Comparison of ENCODE assay signal across 23 cellular contexts in genomic region chr6:87181903-87182302, GRCh38. TPM values are rescaled to one million over a fixed set of nuclear protein-coding genes. Genes with fewer than 3 reads are reported as not detected.
DNase-seq lines count a peak whose midpoint lies in the region; ATAC-seq, FAIRE-seq and TF ChIP-seq lines count a peak whose summit lies in the region.
"Had no signal": no experiment of that assay in that cellular context is flagged by ENCODE, and none has a peak within 500 bp of the region (broad histone marks: within the 10 kb centered on the region; RNA-seq: fewer than 3 reads in every experiment).

No MANE protein-coding gene starts in this region.

- peak; percentile 0 to 3 for ATAC-seq in activated naive CD4-positive, alpha-beta T cell treated with anti-CD3 and anti-CD28 coated beads, Interleukin-2, amount 50 U/mL, for 72 hours
- ATAC-seq in HG02642 (IDR thresholded peaks at IDR 0.05; ENCODE audit: poor library complexity, unreplicated experiment) = peak; percentile 2
- no peak for ATAC-seq in gastrocnemius medialis
- ATAC-seq: left cardiac atrium had no signal

- in situ Hi-C loops in gastrocnemius medialis (cut with MboI; ENCODE audit: low sequenced_read_pairs in 4 of 4) = no loop called here

- H3K27ac ChIP-seq in gastrocnemius medialis = no peak overlapping the region
- no peak overlapping the region for H3K27ac ChIP-seq in suprapubic skin
- H3K27ac ChIP-seq: GM23248, neutrophil, PC-9, SK-N-MC had no signal

- TF ChIP-seq POLR2A in gastrocnemius medialis (IDR thresholded peaks at IDR 0.05) (no peak), H54 (IDR thresholded peaks at IDR 0.05; ENCODE audit: low read depth, low read length) (no peak), suprapubic skin (IDR thresholded peaks at IDR 0.05) (no peak)

- peaks cover 14 to 30% of the 10 kb centered on the region in 2 donors for H3K4me1 ChIP-seq in gastrocnemius medialis
- no peaks in the 10 kb centered on the region for H3K4me1 ChIP-seq in suprapubic skin

- no peaks in the 10 kb centered on the region for H3K9me3 ChIP-seq in gastrocnemius medialis
- no peaks in the 10 kb centered on the region for H3K9me3 ChIP-seq in suprapubic skin
- H3K9me3 ChIP-seq: neutrophil had no signal

- H3K27ac Mint-ChIP-seq in activated naive CD4-positive, alpha-beta T cell treated with anti-CD3 and anti-CD28 coated beads, Interleukin-2, amount 50 U/mL, for 72 hours = peak overlapping the region; percentile 80 to 98
- no peak overlapping the region for H3K27ac Mint-ChIP-seq in activated naive CD4-positive, alpha-beta T cell treated with anti-CD3 and anti-CD28 coated beads, Interleukin-2, amount 10 ng/mL, durations not matched to agents 7 days and 5 days
- peak overlapping the region; percentile 89 for H3K27ac Mint-ChIP-seq in activated T-helper 2 cell treated with anti-CD3 and anti-CD28 coated beads, Interferon-gamma antibody, Interleukin-2, Interleukin-4, amounts not matched to agents 10 μg/mL and 5 μg/mL and 100 μg/mL, durations not matched to agents 14 hours and 24 hours and 36 hours
- H3K27ac Mint-ChIP-seq: brain had no signal

- no peaks in the 10 kb centered on the region for H3K9me3 Mint-ChIP-seq in activated naive CD4-positive, alpha-beta T cell treated with anti-CD3 and anti-CD28 coated beads, Interleukin-2, amount 50 U/mL, for 72 hours
- H3K9me3 Mint-ChIP-seq in activated naive CD4-positive, alpha-beta T cell treated with anti-CD3 and anti-CD28 coated beads, Interleukin-2, amount 10 ng/mL, durations not matched to agents 7 days and 5 days = no peaks in the 10 kb centered on the region
- H3K9me3 Mint-ChIP-seq in activated T-helper 2 cell treated with anti-CD3 and anti-CD28 coated beads, Interferon-gamma antibody, Interleukin-2, Interleukin-4, amounts not matched to agents 10 μg/mL and 5 μg/mL and 100 μg/mL, durations not matched to agents 14 hours and 24 hours and 36 hours = peaks cover 3% of the 10 kb centered on the region

- WGBS in suprapubic skin = 94% methylated on average over 6 of the region's 6 CpGs

- DNase-seq in activated naive CD4-positive, alpha-beta T cell treated with anti-CD3 and anti-CD28 coated beads, Interleukin-2, amount 50 U/mL, for 72 hours (ENCODE audit: low spot score in 2 of 2) = no peak
- DNase-seq in activated naive CD4-positive, alpha-beta T cell treated with anti-CD3 and anti-CD28 coated beads, Interleukin-2, amount 10 ng/mL, durations not matched to agents 7 days and 5 days = no peak
- DNase-seq in activated T-helper 2 cell treated with anti-CD3 and anti-CD28 coated beads, Interferon-gamma antibody, Interleukin-2, Interleukin-4, amounts not matched to agents 10 μg/mL and 5 μg/mL and 100 μg/mL, durations not matched to agents 14 hours and 24 hours and 36 hours (ENCODE audit: low spot score) = no peak
- no peak for DNase-seq in gastrocnemius medialis
- DNase-seq in GM19238 (ENCODE audit: insufficient read length, low spot score) = no peak
- no peak for DNase-seq in H54 (ENCODE audit: insufficient read length, low spot score)
- no peak for DNase-seq in suprapubic skin (ENCODE audit: low spot score in 2 of 2)
- DNase-seq: activated CD4-positive, alpha-beta T cell treated with anti-CD3 and anti-CD28 coated beads, Interleukin-2, amount 50 U/mL, for 48 hours; activated gamma-delta T cell; cortex of kidney; foreskin melanocyte; GDM1; GM23248; left cardiac atrium; NCI-H1048; NCI-H748 treated with DMSO at 0.1 percent for 48 hours; PC-9; retina had no signal

- FAIRE-seq in H54 (lab: Jason Lieb, UNC) = no peak

- H3K4me3 ChIP-seq in gastrocnemius medialis = no peak overlapping the region
- no peak overlapping the region for H3K4me3 ChIP-seq in suprapubic skin
- H3K4me3 ChIP-seq: GM23248, PC-9, SK-N-MC had no signal

- H3K36me3 ChIP-seq in gastrocnemius medialis = no peaks in the 10 kb centered on the region
- H3K36me3 ChIP-seq in suprapubic skin = peaks cover 9% of the 10 kb centered on the region

- no peak for TF ChIP-seq EP300 in suprapubic skin (IDR thresholded peaks at IDR 0.05)

- H3K4me1 Mint-ChIP-seq in activated naive CD4-positive, alpha-beta T cell treated with anti-CD3 and anti-CD28 coated beads, Interleukin-2, amount 10 ng/mL, durations not matched to agents 7 days and 5 days = peaks cover 38% of the 10 kb centered on the region
- peaks cover 58% of the 10 kb centered on the region for H3K4me1 Mint-ChIP-seq in activated T-helper 2 cell treated with anti-CD3 and anti-CD28 coated beads, Interferon-gamma antibody, Interleukin-2, Interleukin-4, amounts not matched to agents 10 μg/mL and 5 μg/mL and 100 μg/mL, durations not matched to agents 14 hours and 24 hours and 36 hours (ENCODE audit: low read depth)

- CTCF ChIA-PET in activated naive CD4-positive, alpha-beta T cell treated with anti-CD3 and anti-CD28 coated beads, Interleukin-2, amount 10 ng/mL, durations not matched to agents 7 days and 5 days (lab: Charles Lee) = no interaction called here

- H3K4me3 Mint-ChIP-seq in activated naive CD4-positive, alpha-beta T cell treated with anti-CD3 and anti-CD28 coated beads, Interleukin-2, amount 10 ng/mL, durations not matched to agents 7 days and 5 days = no peak overlapping the region
- peak overlapping the region; percentile 33 for H3K4me3 Mint-ChIP-seq in activated T-helper 2 cell treated with anti-CD3 and anti-CD28 coated beads, Interferon-gamma antibody, Interleukin-2, Interleukin-4, amounts not matched to agents 10 μg/mL and 5 μg/mL and 100 μg/mL, durations not matched to agents 14 hours and 24 hours and 36 hours (ENCODE audit: low read depth)
- H3K4me3 Mint-ChIP-seq: brain, mesothelial cell of epicardium had no signal

- no peaks in the 10 kb centered on the region for H3K27me3 ChIP-seq in gastrocnemius medialis
- H3K27me3 ChIP-seq in suprapubic skin = no peaks in the 10 kb centered on the region
- H3K27me3 ChIP-seq: neutrophil had no signal

- intact Hi-C loops in activated T-helper 2 cell treated with anti-CD3 and anti-CD28 coated beads, Interferon-gamma antibody, Interleukin-2, Interleukin-4, amounts not matched to agents 10 μg/mL and 5 μg/mL and 100 μg/mL, durations not matched to agents 14 hours and 24 hours and 36 hours (cut with micrococcal nuclease) = loop anchor here (1.0 to 2.0 kb wide), 3 partner anchors 15 to 77 kb away; partner anchors contain the start of gene ZNF292
- intact Hi-C loops in gastrocnemius medialis (cut with DNase I; ENCODE audit: low total_unique reads) = no loop called here

- TF ChIP-seq CTCF in gastrocnemius medialis (IDR thresholded peaks at IDR 0.05 in 4 of 5, conservative IDR thresholded peaks at IDR 0.05 in 1 of 5) (no peak), suprapubic skin (IDR thresholded peaks at IDR 0.05) (no peak)

- no peaks in the 10 kb centered on the region for H3K27me3 Mint-ChIP-seq in activated naive CD4-positive, alpha-beta T cell treated with anti-CD3 and anti-CD28 coated beads, Interleukin-2, amount 10 ng/mL, durations not matched to agents 7 days and 5 days
- H3K27me3 Mint-ChIP-seq in activated T-helper 2 cell treated with anti-CD3 and anti-CD28 coated beads, Interferon-gamma antibody, Interleukin-2, Interleukin-4, amounts not matched to agents 10 μg/mL and 5 μg/mL and 100 μg/mL, durations not matched to agents 14 hours and 24 hours and 36 hours (ENCODE audit: low read depth) = no peaks in the 10 kb centered on the region
- H3K27me3 Mint-ChIP-seq: brain had no signal

- H3K36me3 Mint-ChIP-seq in activated naive CD4-positive, alpha-beta T cell treated with anti-CD3 and anti-CD28 coated beads, Interleukin-2, amount 50 U/mL, for 72 hours = peaks cover 5 to 54% of the 10 kb centered on the region in 2 donors
- peaks cover 47% of the 10 kb centered on the region for H3K36me3 Mint-ChIP-seq in activated naive CD4-positive, alpha-beta T cell treated with anti-CD3 and anti-CD28 coated beads, Interleukin-2, amount 10 ng/mL, durations not matched to agents 7 days and 5 days
- H3K36me3 Mint-ChIP-seq in activated T-helper 2 cell treated with anti-CD3 and anti-CD28 coated beads, Interferon-gamma antibody, Interleukin-2, Interleukin-4, amounts not matched to agents 10 μg/mL and 5 μg/mL and 100 μg/mL, durations not matched to agents 14 hours and 24 hours and 36 hours (ENCODE audit: low read depth) = peaks cover 76% of the 10 kb centered on the region

RNA-seq across cellular contexts. Expression of gene ZNF292, which starts 26.5 kb away (rescaled TPM):
- total RNA-seq in activated naive CD4-positive, alpha-beta T cell treated with anti-CD3 and anti-CD28 coated beads, Interleukin-2, amount 50 U/mL, for 72 hours = 10 to 100 TPM; 57.0 to 100.0 TPM
- 56.2 and 62.7 TPM in 2 replicates for total RNA-seq in activated T-helper 2 cell treated with anti-CD3 and anti-CD28 coated beads, Interferon-gamma antibody, Interleukin-2, Interleukin-4, amounts not matched to agents 10 μg/mL and 5 μg/mL and 100 μg/mL, durations not matched to agents 14 hours and 24 hours and 36 hours
- total RNA-seq in gastrocnemius medialis (10 to 100 TPM; 10.7 to 21.7 (median 11.5) TPM), suprapubic skin (100 to 1,000 TPM in 1 of 4 donors, 10 to 100 TPM in 3; 26.7 to 111 (median 34.7) TPM)

Comparison
In these comparisons a context has a peak if more than half of its experiments do, and no peak if none do; other contexts are left out.
1. ATAC-seq: peak in activated naive CD4-positive, alpha-beta T cell treated with anti-CD3 and anti-CD28 coated beads, Interleukin-2, amount 50 U/mL, for 72 hours (2 of 2) and HG02642 (single experiment); none in gastrocnemius medialis (0 of 2).